ENCODE assay signal across 8 cellular contexts in genomic region chr1:201481761-201482493, GRCh38.
DNase-seq lines count a peak whose midpoint lies in the region; ATAC-seq, FAIRE-seq and TF ChIP-seq lines count a peak whose summit lies in the region.

No MANE protein-coding gene starts in this region.

- H3K4me3 Mint-ChIP-seq in nephron: peak overlapping the region; percentile 63 to 73 (median 70)

- H3K36me3 Mint-ChIP-seq in nephron (ENCODE audit: low read depth): no peaks in the 10 kb centered on the region

- H3K27me3 Mint-ChIP-seq in nephron (ENCODE audit: low read depth): peaks cover 31% of the 10 kb centered on the region

- TF ChIP-seq EP300 in Ishikawa (IDR thresholded peaks at IDR 0.05; ENCODE audit: borderline replicate concordance): no peak

- no peaks in the 10 kb centered on the region for H3K9me3 Mint-ChIP-seq in nephron

- peak; percentile 92 to 94 (median 92) for TF ChIP-seq CTCF in nephron (IDR thresholded peaks at IDR 0.05; ENCODE audit: unreplicated experiment in 3 of 3)

- H3K27ac Mint-ChIP-seq in nephron: peak overlapping the region in 1 of 3 experiments; percentile 74

- ATAC-seq in GM21717 (IDR thresholded peaks at IDR 0.05; ENCODE audit: unreplicated experiment): peak; percentile 69
- ATAC-seq in stimulated activated naive CD8-positive, alpha-beta T cell treated with anti-CD3 and anti-CD28 coated beads, Interleukin-15, Interleukin-2, amounts not matched to agents 100 U/mL and 50 U/mL, for 24 hours: peak; percentile 85

- no peak for FAIRE-seq in RCC 7860 (lab: Jason Lieb, UNC)

- DNase-seq in DMS53 treated with DMSO at 0.1 percent for 48 hours (lab: John Stamatoyannopoulos, UW; ENCODE audit: unreplicated experiment): peak; percentile 91
- DNase-seq in RCC 7860 (ENCODE audit: low spot score): peak; percentile 70
- DNase-seq in activated T-helper 1 cell treated with anti-CD3 and anti-CD28 coated beads, Interleukin-2, amount 50 U/mL, for 16 hours (ENCODE audit: low read depth in 1 of 2, low spot score in 1 of 2): peak; percentile 64 to 65
- peak; percentile 76 for DNase-seq in fibroblast of peridontal ligament (ENCODE audit: extremely low read depth)
- peak; percentile 85 for DNase-seq in stimulated activated naive CD8-positive, alpha-beta T cell treated with anti-CD3 and anti-CD28 coated beads, Interleukin-15, Interleukin-2, amounts not matched to agents 100 U/mL and 50 U/mL, for 24 hours

- H3K4me1 Mint-ChIP-seq in nephron: peaks cover 45% of the 10 kb centered on the region

- TF ChIP-seq RAD21 in Ishikawa (IDR thresholded peaks at IDR 0.05; ENCODE audit: low read depth): peak; percentile 96

TF ChIP-seq in Ishikawa, 13 proteins besides CTCF, POLR2A, EP300 and RAD21:
- no peak for TF ChIP-seq TAF1 (IDR thresholded peaks at IDR 0.05; ENCODE audit: low read depth)
- peak; percentile 40; the same call in 1 of the 2 replicates for TF ChIP-seq ZBTB7A (IDR thresholded peaks at IDR 0.05; ENCODE audit: low read depth)
- no peak for TF ChIP-seq CEBPB (IDR thresholded peaks at IDR 0.05)
- 0 out of 2 replicates have a peak, but pooled peaks have one; percentile 16 for TF ChIP-seq TCF12 (IDR thresholded peaks at IDR 0.05; ENCODE audit: low read depth)

Comparison
In these comparisons a context has a peak if more than half of its experiments do, and no peak if none do; other contexts are left out.
1. Peak in every context shown above with its lines: DNase-seq and ATAC-seq.